Comparison of ENCODE assay signal across 1 cellular context in the genomic region with DNA sequence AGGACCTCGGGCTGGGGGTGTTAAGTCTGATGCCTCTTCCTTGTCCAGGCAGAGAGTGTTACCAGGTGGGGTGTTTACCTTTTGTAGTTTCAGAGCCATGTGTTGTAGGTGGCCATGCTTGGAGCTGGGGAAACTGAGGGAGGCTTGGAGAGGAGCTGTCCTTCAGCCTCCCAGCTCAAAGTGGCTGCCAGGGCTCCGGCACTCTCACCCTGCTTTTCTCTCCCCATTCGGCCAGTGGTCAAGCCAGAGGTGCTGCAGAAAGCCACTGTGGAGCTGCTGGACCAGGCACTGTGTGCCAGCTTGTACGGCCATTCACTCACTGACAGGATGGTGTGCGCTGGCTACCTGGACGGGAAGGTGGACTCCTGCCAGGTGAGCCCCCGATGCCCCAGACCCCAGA.
TF ChIP-seq lines count a peak whose summit lies in the region.

No MANE protein-coding gene starts in this region.

TF ChIP-seq in HEK293, 187 proteins besides CTCF, POLR2A, EP300 and RAD21 (continued from another document):
- TF ChIP-seq ZNF280D (tag by site-specific recombination; IDR thresholded peaks at IDR 0.05), result peak; percentile 97
TF ChIP-seq in HEK293: peak in this region for 3.
